ENCODE assay signal across 18 cellular contexts in genomic region chr2:85302106-85302505, GRCh38. TPM values are rescaled to one million over a fixed set of nuclear protein-coding genes. Genes with fewer than 3 reads are reported as not detected.
DNase-seq lines count a peak whose midpoint lies in the region; ATAC-seq and TF ChIP-seq lines count a peak whose summit lies in the region.
"Had no signal": no experiment of that assay in that cellular context is flagged by ENCODE, and none has a peak within 500 bp of the region (broad histone marks: within the 10 kb centered on the region; RNA-seq: fewer than 3 reads in every experiment).

No MANE protein-coding gene starts in this region.

- WGBS in SK-N-SH (ENCODE audit: low lambda C conversion rate), result 89% methylated on average over 5 of the region's 5 CpGs

- TF ChIP-seq RAD21 in SK-N-SH (IDR thresholded peaks at IDR 0.05; ENCODE audit: low read length), result no peak

- peaks cover 0 to 2% of the 10 kb centered on the region in 2 experiments; a peak in 2 of 4 replicates for H3K4me1 ChIP-seq in SK-N-SH (ENCODE audit: control insufficient read depth in 1 of 2, insufficient read depth in 2 of 2, low read depth in 1 of 2, low read length in 1 of 2)

- TF ChIP-seq CTCF in SK-N-SH (IDR thresholded peaks at IDR 0.05), result no peak

- no peaks in the 10 kb centered on the region for H3K79me2 ChIP-seq in SK-N-SH (ENCODE audit: insufficient read depth)

- no peaks in the 10 kb centered on the region for H3K27me3 ChIP-seq in SK-N-SH (ENCODE audit: insufficient read depth)

- no peak for TF ChIP-seq EP300 in SK-N-SH (IDR thresholded peaks at IDR 0.05; ENCODE audit: borderline replicate concordance in 1 of 2, low read depth in 1 of 2, low read length in 1 of 2)

- H3K9me3 ChIP-seq in SK-N-SH, result no peaks in the 10 kb centered on the region
- H3K9me3 ChIP-seq: Caco-2 had no signal

- no peaks in the 10 kb centered on the region for H3K9me2 ChIP-seq in SK-N-SH

- no peak overlapping the region for H3K4me2 ChIP-seq in SK-N-SH

- H3K9ac ChIP-seq in SK-N-SH, result no peak overlapping the region

- CTCF ChIA-PET in SK-N-SH (lab: Yijun Ruan, JAX), result interaction anchor here (1.3 to 9.2 kb wide), 3 partner anchors 139 to 376 kb away, joined by 3 to 230 read pairs (median 7); no protein-coding TSS in a partner anchor

- DNase-seq in SK-N-SH (no peak), NCI-H1694 treated with DMSO at 0.1 percent for 48 hours (lab: John Stamatoyannopoulos, UW) (peak; percentile 41), occipital lobe (lab: John Stamatoyannopoulos, UW) (peak; percentile 22)
- DNase-seq: ACHN; Caco-2; CD4-positive, CD25-positive, alpha-beta regulatory T cell; DMS79; KBM-7; MV-4-11; NCI-H1417 treated with DMSO at 0.1 percent for 48 hours; NCI-H2081; NCI-H446; NCI-H82 had no signal

- H3K36me3 ChIP-seq in SK-N-SH (replicated peaks in 1 of 2; ENCODE audit: control insufficient read depth in 1 of 2, insufficient read depth in 2 of 2, low read length in 1 of 2), result no peaks in the 10 kb centered on the region

- POLR2A ChIA-PET in SK-N-SH (lab: Yijun Ruan, JAX), result no interaction called here

- H3K4me3 ChIP-seq in SK-N-SH (ENCODE audit: low read depth in 2 of 2, low read length in 1 of 2), result no peak overlapping the region

- 0 out of 2 replicates have a peak, but pooled peaks cover 5% of the 10 kb centered on the region for H4K20me1 ChIP-seq in SK-N-SH (ENCODE audit: insufficient read depth)

- ATAC-seq in SK-N-SH treated with all-trans-retinoic acid at 6 μM for 48 hours (peak; percentile 13; the same call in 1 of the 3 replicates), HG03175 (IDR thresholded peaks at IDR 0.05; ENCODE audit: unreplicated experiment) (no peak), HG03457 (IDR thresholded peaks at IDR 0.05; ENCODE audit: unreplicated experiment) (no peak)
- ATAC-seq: HCT116 had no signal

- no peak overlapping the region for H2AFZ ChIP-seq in SK-N-SH (ENCODE audit: low read depth)

- H3K27ac ChIP-seq in SK-N-SH (ENCODE audit: low read depth in 2 of 2, low read length in 1 of 2) (no peak overlapping the region), cingulate gyrus (ENCODE audit: low read depth, low read length) (peak overlapping the region; percentile 39)

- H3F3A ChIP-seq in SK-N-SH (replicated peaks; ENCODE audit: insufficient read depth), result peaks cover 17% of the 10 kb centered on the region

TF ChIP-seq in SK-N-SH treated with all-trans-retinoic acid at 6 μM for 48 hours, 23 proteins besides CTCF, POLR2A, EP300 and RAD21 (continues in another document):
- TF ChIP-seq BACH2 (CRISPR knock-in tag; IDR thresholded peaks at IDR 0.05; ENCODE audit: borderline replicate concordance), result no peak
- TF ChIP-seq ESRRG (CRISPR knock-in tag; IDR thresholded peaks at IDR 0.05), result no peak
- no peak for TF ChIP-seq RARB (CRISPR knock-in tag; IDR thresholded peaks at IDR 0.05)
- no peak for TF ChIP-seq ZC3H10 (CRISPR knock-in tag; IDR thresholded peaks at IDR 0.05)
- TF ChIP-seq ZFP3 (CRISPR knock-in tag; IDR thresholded peaks at IDR 0.05), result no peak
- TF ChIP-seq SNAI2 (CRISPR knock-in tag; IDR thresholded peaks at IDR 0.05), result no peak
- TF ChIP-seq ARNTL (CRISPR knock-in tag; IDR thresholded peaks at IDR 0.05; ENCODE audit: borderline replicate concordance, low read depth), result no peak
- TF ChIP-seq PATZ1 (CRISPR knock-in tag; IDR thresholded peaks at IDR 0.05; ENCODE audit: borderline replicate concordance), result no peak
- no peak for TF ChIP-seq ZFP30 (CRISPR knock-in tag; IDR thresholded peaks at IDR 0.05)
- no peak for TF ChIP-seq CSRNP3 (CRISPR knock-in tag; IDR thresholded peaks at IDR 0.05)
- TF ChIP-seq GLIS3 (CRISPR knock-in tag; IDR thresholded peaks at IDR 0.05), result no peak
- TF ChIP-seq TOX (CRISPR knock-in tag; IDR thresholded peaks at IDR 0.05; ENCODE audit: borderline replicate concordance), result no peak

TF ChIP-seq in SK-N-SH, 30 proteins besides CTCF, POLR2A, EP300 and RAD21:
- TF ChIP-seq MAX (IDR thresholded peaks at IDR 0.05; ENCODE audit: low read depth), result no peak

RNA-seq across cellular contexts. Expression of gene TGOLN2, which starts 25.7 kb away (rescaled TPM):
- 138 and 140 TPM in 2 replicates for polyA plus RNA-seq in SK-N-SH (2012; rRNA removed)
- 107 and 114 TPM in 2 replicates for polyA plus RNA-seq in SK-N-SH (2012; cell fraction: cytosol; rRNA removed)
- 76.0 and 97.4 TPM in 2 replicates for polyA plus RNA-seq in SK-N-SH (2012; cell fraction: nucleus; rRNA removed)
- total RNA-seq in occipital lobe, result 34.5 TPM

RNA-seq across cellular contexts. Expression of gene RETSAT, which starts 52.2 kb away (rescaled TPM):
- polyA plus RNA-seq in SK-N-SH (2012; rRNA removed), result 28.0 and 37.7 TPM in 2 replicates
- 20.5 and 24.4 TPM in 2 replicates for polyA plus RNA-seq in SK-N-SH (2012; cell fraction: cytosol; rRNA removed)
- polyA plus RNA-seq in SK-N-SH (2012; cell fraction: nucleus; rRNA removed), result 33.4 and 58.1 TPM in 2 replicates
- total RNA-seq in occipital lobe, result 14.5 TPM

RNA-seq across cellular contexts. Expression of gene ELMOD3, which starts 52.5 kb away (rescaled TPM):
- 15.4 and 25.1 TPM in 2 replicates for polyA plus RNA-seq in SK-N-SH (2012; rRNA removed)
- polyA plus RNA-seq in SK-N-SH (2012; cell fraction: cytosol; rRNA removed), result 7.7 and 9.2 TPM in 2 replicates
- polyA plus RNA-seq in SK-N-SH (2012; cell fraction: nucleus; rRNA removed), result 70.2 and 88.5 TPM in 2 replicates
- 16.8 TPM for total RNA-seq in occipital lobe
